Comparison of ENCODE assay signal across 8 cellular contexts in genomic region chr1:28927442-28928305, GRCh38. TPM values are rescaled to one million over a fixed set of nuclear protein-coding genes. Genes with fewer than 3 reads are reported as not detected.
DNase-seq lines count a peak whose midpoint lies in the region; ATAC-seq and TF ChIP-seq lines count a peak whose summit lies in the region.

No MANE protein-coding gene starts in this region.

- no peaks in the 10 kb centered on the region for H3K36me3 ChIP-seq in skeletal muscle tissue (ENCODE audit: control insufficient read depth in 3 of 3, insufficient read depth in 3 of 3, low read length in 3 of 3)
- no peaks in the 10 kb centered on the region for H3K36me3 ChIP-seq in adrenal gland (replicated peaks in 1 of 2)

- POLR2A ChIA-PET in activated CD4-positive, alpha-beta T cell treated with anti-CD3 and anti-CD28 coated beads for 36 hours (lab: Charles Lee): interaction anchor here (1.1 to 2.1 kb wide), 2 partner anchors 8 to 10 kb away, joined by 3 to 8 read pairs; no protein-coding TSS in a partner anchor

- TF ChIP-seq CTCF in fibroblast of mammary gland (conservative IDR thresholded peaks at IDR 0.05; ENCODE audit: control insufficient read depth, insufficient read depth, low read depth, low read length) (no peak), adrenal gland (IDR thresholded peaks at IDR 0.05) (no peak)

- H3K9me3 ChIP-seq in skeletal muscle tissue (ENCODE audit: control insufficient read depth in 3 of 3, low read length in 3 of 3): no peaks in the 10 kb centered on the region
- H3K9me3 ChIP-seq in adrenal gland (replicated peaks in 1 of 3): no peaks in the 10 kb centered on the region

- no peak overlapping the region for H3K4me3 ChIP-seq in fibroblast of mammary gland (ENCODE audit: control insufficient read depth, low read depth, low read length)
- no peak overlapping the region for H3K4me3 ChIP-seq in skeletal muscle tissue (ENCODE audit: low read length in 3 of 3)
- H3K4me3 ChIP-seq in adrenal gland: peak overlapping the region in 1 of 4 donors; percentile 30

- H3K27ac ChIP-seq in skeletal muscle tissue (ENCODE audit: low read depth, low read length) (peak overlapping the region; percentile 54), adrenal gland (peak overlapping the region in 2 of 5 donors; percentile 16 to 52)

- peaks cover 64% of the 10 kb centered on the region for H3K4me1 Mint-ChIP-seq in activated CD4-positive, alpha-beta T cell treated with anti-CD3 and anti-CD28 coated beads for 36 hours

- H3K9ac ChIP-seq in skeletal muscle tissue (ENCODE audit: low read depth in 1 of 3, low read length in 3 of 3): peak overlapping the region in 1 of 3 donors; percentile 20

- ATAC-seq in activated CD4-positive, alpha-beta T cell treated with anti-CD3 and anti-CD28 coated beads for 36 hours: peak; percentile 7
- ATAC-seq in HG02798 (IDR thresholded peaks at IDR 0.05; ENCODE audit: poor library complexity, unreplicated experiment): no peak

- no peaks in the 10 kb centered on the region for H3K27me3 Mint-ChIP-seq in activated CD4-positive, alpha-beta T cell treated with anti-CD3 and anti-CD28 coated beads for 36 hours

- H3K9me3 Mint-ChIP-seq in activated CD4-positive, alpha-beta T cell treated with anti-CD3 and anti-CD28 coated beads for 36 hours (ENCODE audit: low read depth): no peaks in the 10 kb centered on the region

- intact Hi-C loops in activated CD4-positive, alpha-beta T cell treated with anti-CD3 and anti-CD28 coated beads for 36 hours (cut with DNase I, micrococcal nuclease): loop anchor here (1.0 to 5.0 kb wide), 5 partner anchors 12 to 255 kb away; partner anchors contain the start of gene SRSF4 (in 1 of the 2)
- intact Hi-C loops in adrenal gland (cut with DNase I): no loop called here

- no peaks in the 10 kb centered on the region for H3K27me3 ChIP-seq in skeletal muscle tissue (ENCODE audit: control insufficient read depth in 3 of 3, insufficient read depth in 3 of 3, low read length in 3 of 3)
- H3K27me3 ChIP-seq in adrenal gland: no peaks in the 10 kb centered on the region

- peak overlapping the region; percentile 94 for H3K27ac Mint-ChIP-seq in activated CD4-positive, alpha-beta T cell treated with anti-CD3 and anti-CD28 coated beads for 36 hours

- CTCF ChIA-PET in activated CD4-positive, alpha-beta T cell treated with anti-CD3 and anti-CD28 coated beads for 36 hours (lab: Charles Lee): interaction anchor here (0.6 to 2.5 kb wide), 4 partner anchors 10 to 1271 kb away, joined by 3 to 7 read pairs (median 3); partner anchors contain the start of gene EPB41

- peak overlapping the region; percentile 53 for H3K4me3 Mint-ChIP-seq in activated CD4-positive, alpha-beta T cell treated with anti-CD3 and anti-CD28 coated beads for 36 hours

- no peak for TF ChIP-seq POLR2A in adrenal gland (IDR thresholded peaks at IDR 0.05)

- peaks cover 2% of the 10 kb centered on the region for H3K36me3 Mint-ChIP-seq in activated CD4-positive, alpha-beta T cell treated with anti-CD3 and anti-CD28 coated beads for 36 hours (ENCODE audit: low read depth)

- DNase-seq in activated CD4-positive, alpha-beta T cell treated with anti-CD3 and anti-CD28 coated beads for 36 hours: no peak
- no peak for DNase-seq in activated CD4-positive, alpha-beta T cell treated with anti-CD3 and anti-CD28 coated beads for 4 hours
- DNase-seq in OCI-M2 (lab: John Stamatoyannopoulos, UW; ENCODE audit: unreplicated experiment) (peak; percentile 28), fibroblast of mammary gland (ENCODE audit: low read depth) (peak; percentile 40), adrenal gland (no peak)
- no peak for DNase-seq in activated CD4-positive, alpha-beta T cell treated with anti-CD3 and anti-CD28 coated beads, Interleukin-2, amount 50 U/mL, for 48 hours

- peaks cover 13 to 22% (median 17%) of the 10 kb centered on the region in 3 donors for H3K4me1 ChIP-seq in skeletal muscle tissue (ENCODE audit: control insufficient read depth in 3 of 3, insufficient read depth in 3 of 3, low read length in 3 of 3)
- H3K4me1 ChIP-seq in adrenal gland (replicated peaks in 1 of 2): peaks cover 0 to 36% of the 10 kb centered on the region in 2 donors

- 54 to 63% (median 55%) methylated on average over 2 of the region's 2 CpGs for WGBS in adrenal gland, 4 donors

RNA-seq across cellular contexts. Expression of gene EPB41, which starts 13.3 kb away (rescaled TPM):
- 100 to 1,000 TPM in 1 of 2 experiments, 10 to 100 TPM in 1; 75.5 to 130 TPM for total RNA-seq in activated CD4-positive, alpha-beta T cell treated with anti-CD3 and anti-CD28 coated beads for 36 hours
- total RNA-seq in skeletal muscle tissue: 37.6 TPM
- 10 to 100 TPM; 25.5 to 47.8 (median 31.8) TPM for total RNA-seq in adrenal gland
- 10 to 100 TPM in 2 of 3 donors, 1 to 10 TPM in 1; 6.6 to 23.8 (median 10.2) TPM for polyA plus RNA-seq in adrenal gland

Comparison
In these comparisons a context has a peak if more than half of its experiments do, and no peak if none do; other contexts are left out.
1. DNase-seq: peak in OCI-M2 (single experiment) and fibroblast of mammary gland (single experiment); none in activated CD4-positive, alpha-beta T cell treated with anti-CD3 and anti-CD28 coated beads for 36 hours (single experiment), activated CD4-positive, alpha-beta T cell treated with anti-CD3 and anti-CD28 coated beads for 4 hours (0 of 2), adrenal gland (0 of 7) and activated CD4-positive, alpha-beta T cell treated with anti-CD3 and anti-CD28 coated beads, Interleukin-2, amount 50 U/mL, for 48 hours (0 of 2).
2. intact Hi-C loops: an anchor here in activated CD4-positive, alpha-beta T cell treated with anti-CD3 and anti-CD28 coated beads for 36 hours (1.0 to 5.0 kb wide); none called in adrenal gland.